ENCODE assay signal across 8 cellular contexts in the genomic region with DNA sequence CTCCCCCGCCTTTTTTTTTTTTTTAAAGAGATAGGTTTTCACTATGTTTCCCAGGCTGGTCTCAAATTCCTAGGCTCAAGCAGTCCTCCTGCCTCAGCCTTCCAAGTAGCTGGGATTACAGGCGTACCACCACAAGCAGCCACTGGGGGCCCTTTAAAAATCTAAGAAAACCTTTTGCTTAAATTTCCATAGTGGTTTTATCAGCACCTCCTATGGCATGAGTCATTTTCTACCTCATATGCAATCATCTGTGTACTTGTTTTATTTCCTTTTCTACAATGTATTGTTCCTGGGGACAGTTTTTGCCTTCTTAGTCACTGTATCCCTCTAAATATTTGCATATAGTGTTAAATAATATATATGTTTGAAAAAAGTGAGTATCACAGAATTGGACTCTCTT. TPM values are rescaled to one million over a fixed set of nuclear protein-coding genes. Genes with fewer than 3 reads are reported as not detected.
A peak's percentile ranks its signal among the peaks of the same experiment; 100 is the strongest.
DNase-seq lines count a peak whose midpoint lies in the region; ATAC-seq, FAIRE-seq and TF ChIP-seq lines count a peak whose summit lies in the region.

No MANE protein-coding gene starts in this region.

- DNase-seq in D721Med (ENCODE audit: insufficient read length, low spot score) (no peak), SK-MEL-5 (ENCODE audit: low read depth, low spot score) (peak; percentile 79), astrocyte of the spinal cord (ENCODE audit: low read depth, low spot score) (peak; percentile 75), NCI-H510A treated with DMSO at 0.1 percent for 48 hours (lab: John Stamatoyannopoulos, UW) (no peak), NCI-H1436 (lab: John Stamatoyannopoulos, UW) (no peak)
- DNase-seq in naive thymus-derived CD4-positive, alpha-beta T cell = peak in 5 of 9 donors; percentile 19 to 68 (median 36)

- peak overlapping the region in 7 of 10 donors; percentile 32 to 73 (median 56) for H3K4me3 Mint-ChIP-seq in naive thymus-derived CD4-positive, alpha-beta T cell

- peaks cover 49 to 61% of the 10 kb centered on the region in 2 donors for H3K4me1 ChIP-seq in naive thymus-derived CD4-positive, alpha-beta T cell (ENCODE audit: control insufficient read depth in 2 of 2, insufficient read depth in 2 of 2, low read length in 2 of 2)

- H3K27me3 ChIP-seq in naive thymus-derived CD4-positive, alpha-beta T cell (ENCODE audit: control insufficient read depth in 2 of 2, insufficient read depth in 2 of 2, low read length in 2 of 2) = no peaks in the 10 kb centered on the region

- H3K36me3 ChIP-seq in naive thymus-derived CD4-positive, alpha-beta T cell (ENCODE audit: control insufficient read depth in 2 of 3, insufficient read depth in 3 of 3, low read length in 3 of 3) = no peaks in the 10 kb centered on the region

- intact Hi-C loops in naive thymus-derived CD4-positive, alpha-beta T cell (cut with micrococcal nuclease) = loop anchor here (1.0 to 5.0 kb wide), 5 partner anchors 13 to 75 kb away; no protein-coding TSS in a partner anchor

- peaks cover 0 to 19% (median 9%) of the 10 kb centered on the region in 5 donors for H3K36me3 Mint-ChIP-seq in naive thymus-derived CD4-positive, alpha-beta T cell

- POLR2A ChIA-PET in naive thymus-derived CD4-positive, alpha-beta T cell (lab: Charles Lee) = no interaction called here

- in situ Hi-C loops in SK-MEL-5 (cut with HindIII; ENCODE audit: low pct_unique_long_range_greater_than_20kb, low sequenced_read_pairs) = no loop called here
- in situ Hi-C loops in astrocyte of the spinal cord (cut with HindIII; ENCODE audit: low sequenced_read_pairs) = no loop called here

- no peak overlapping the region for H3K4me3 ChIP-seq in astrocyte of the spinal cord (ENCODE audit: low read depth, low read length)
- H3K4me3 ChIP-seq in naive thymus-derived CD4-positive, alpha-beta T cell (ENCODE audit: low read length) = no peak overlapping the region

- ATAC-seq in HG02852 (IDR thresholded peaks at IDR 0.05; ENCODE audit: unreplicated experiment) = peak; percentile 43
- peak; percentile 82 for ATAC-seq in naive thymus-derived CD4-positive, alpha-beta T cell
- no peak for ATAC-seq in HG02759 (IDR thresholded peaks at IDR 0.05; ENCODE audit: unreplicated experiment)

- H3K9me3 Mint-ChIP-seq in naive thymus-derived CD4-positive, alpha-beta T cell = no peaks in the 10 kb centered on the region

- H3K9me3 ChIP-seq in naive thymus-derived CD4-positive, alpha-beta T cell (ENCODE audit: control insufficient read depth in 2 of 3, low read length in 3 of 3) = no peaks in the 10 kb centered on the region

- CTCF ChIA-PET in naive thymus-derived CD4-positive, alpha-beta T cell (lab: Charles Lee) = interaction anchor here (0.6 kb wide), 1 partner anchor 19 kb away, joined by 3 read pairs; no protein-coding TSS in a partner anchor

- H3K27ac ChIP-seq in naive thymus-derived CD4-positive, alpha-beta T cell (ENCODE audit: low read depth, low read length) = peak overlapping the region; percentile 8

- TF ChIP-seq CTCF in D721Med (IDR thresholded peaks at IDR 0.05; ENCODE audit: insufficient read depth, missing control alignments) (peak; percentile 19), astrocyte of the spinal cord (IDR thresholded peaks at IDR 0.05; ENCODE audit: low read depth, low read length) (peak; percentile 52)

- H3K27ac Mint-ChIP-seq in naive thymus-derived CD4-positive, alpha-beta T cell = peak overlapping the region in 6 of 9 donors; percentile 31 to 85 (median 58)

- no peak for FAIRE-seq in D721Med (lab: Jason Lieb, UNC)

- peaks cover 54 to 96% (median 86%) of the 10 kb centered on the region in 7 donors for H3K4me1 Mint-ChIP-seq in naive thymus-derived CD4-positive, alpha-beta T cell

- no peaks in the 10 kb centered on the region for H3K27me3 Mint-ChIP-seq in naive thymus-derived CD4-positive, alpha-beta T cell

RNA-seq across cellular contexts. Expression of a gene that starts 29.2 kb away (rescaled TPM):
- 130 and 134 TPM in 2 replicates for total RNA-seq in SK-MEL-5 (2014; rRNA removed; shearing (Covaris generic))
- polyA plus RNA-seq in SK-MEL-5 (2015; cell fraction: cytosol; rRNA removed) = 70.0 and 101 TPM in 2 replicates
- 65.2 and 66.8 TPM in 2 replicates for polyA plus RNA-seq in SK-MEL-5 (2015; cell fraction: nucleus; rRNA removed)
- total RNA-seq in naive thymus-derived CD4-positive, alpha-beta T cell = 100 to 1,000 TPM in 1 of 5 experiments, 10 to 100 TPM in 4; 74.1 to 102 (median 78.7) TPM
- 10 to 100 TPM; 29.8 to 30.2 TPM for polyA plus RNA-seq in naive thymus-derived CD4-positive, alpha-beta T cell

Comparison
In these comparisons a context has a peak if more than half of its experiments do, and no peak if none do; other contexts are left out.
1. DNase-seq: peak in SK-MEL-5 (single experiment), astrocyte of the spinal cord (single experiment) and naive thymus-derived CD4-positive, alpha-beta T cell (5 of 9); none in D721Med (single experiment), NCI-H510A treated with DMSO at 0.1 percent for 48 hours (single experiment) and NCI-H1436 (single experiment).